ENCODE assay signal across 1 cellular context in genomic region chr17:1764274-1764673, GRCh38.
TF ChIP-seq lines count a peak whose summit lies in the region.

No MANE protein-coding gene starts in this region.

TF ChIP-seq in IMR-90, 13 proteins besides CTCF, POLR2A, EP300 and RAD21:
- 0 out of 2 replicates have a peak, but pooled peaks have one; percentile 6 for TF ChIP-seq SMC3 (IDR thresholded peaks at IDR 0.05; ENCODE audit: low read depth, low read length)
- TF ChIP-seq USF2 (IDR thresholded peaks at IDR 0.05; ENCODE audit: low read depth, low read length): peak; percentile 45
- no peak for TF ChIP-seq NFE2L2 (IDR thresholded peaks at IDR 0.05; ENCODE audit: low read depth, low read length)
- peak; percentile 91 for TF ChIP-seq BHLHE40 (IDR thresholded peaks at IDR 0.05; ENCODE audit: low read depth, low read length)
- TF ChIP-seq MXI1 (IDR thresholded peaks at IDR 0.05; ENCODE audit: borderline replicate concordance, low read depth, low read length): peak; percentile 96
